22 cellular contexts compared by ENCODE assay signal in the genomic region with DNA sequence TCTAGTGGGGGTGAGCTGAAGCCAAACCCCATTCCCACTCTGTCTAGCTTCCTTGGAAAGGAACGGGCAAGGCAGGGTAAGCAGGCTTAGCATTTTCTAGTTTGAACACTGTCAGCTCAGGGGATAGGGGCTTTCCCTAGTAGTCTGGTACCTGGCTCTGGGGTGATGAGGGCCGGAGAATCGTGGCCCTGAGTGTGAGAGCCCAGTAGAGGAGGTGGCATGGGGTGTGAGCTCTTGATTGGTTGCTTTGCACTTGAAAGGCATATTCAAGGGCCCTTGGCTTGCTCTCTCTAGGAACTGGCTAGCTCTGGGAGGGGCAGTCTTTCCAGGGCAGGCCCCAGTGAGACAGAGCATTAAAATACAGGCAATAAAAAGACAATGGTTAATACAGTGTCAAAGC. TPM values are rescaled to one million over a fixed set of nuclear protein-coding genes. Genes with fewer than 3 reads are reported as not detected.
DNase-seq lines count a peak whose midpoint lies in the region; ATAC-seq, FAIRE-seq and TF ChIP-seq lines count a peak whose summit lies in the region.
"Had no signal": no experiment of that assay in that cellular context is flagged by ENCODE, and none has a peak within 500 bp of the region (broad histone marks: within the 10 kb centered on the region; RNA-seq: fewer than 3 reads in every experiment).

No MANE protein-coding gene starts in this region.

- H3K27me3 Mint-ChIP-seq in neural crest cell (ENCODE audit: low read depth): no peaks in the 10 kb centered on the region
- H3K27me3 Mint-ChIP-seq: activated CD4-positive, alpha-beta T cell treated with anti-CD3 and anti-CD28 coated beads for 36 hours had no signal

- no peak overlapping the region for H3K4me3 Mint-ChIP-seq in neural crest cell
- H3K4me3 Mint-ChIP-seq: activated CD4-positive, alpha-beta T cell treated with anti-CD3 and anti-CD28 coated beads for 36 hours; activated naive CD8-positive, alpha-beta T cell treated with anti-CD3 and anti-CD28 coated beads, Interleukin-2, amount 50 U/mL, for 24 hours; nephron progenitor cell; T-helper 2 cell treated with Interferon-gamma antibody and Interleukin-4, amounts not matched to agents 5 μg/mL and 100 μg/mL, for 36 hours had no signal

- H3K36me3 Mint-ChIP-seq in neural crest cell (ENCODE audit: low read depth): no peaks in the 10 kb centered on the region

- FAIRE-seq in urothelium cell line (lab: Jason Lieb, UNC): no peak
- FAIRE-seq: keratinocyte had no signal

- no peaks in the 10 kb centered on the region for H3K9me3 Mint-ChIP-seq in neural crest cell
- H3K9me3 Mint-ChIP-seq: activated naive CD8-positive, alpha-beta T cell treated with anti-CD3 and anti-CD28 coated beads, Interleukin-2, amount 50 U/mL, for 24 hours; nephron progenitor cell; T-helper 2 cell treated with Interferon-gamma antibody and Interleukin-4, amounts not matched to agents 5 μg/mL and 100 μg/mL, for 36 hours had no signal

- H3K27ac Mint-ChIP-seq in neural crest cell (ENCODE audit: unreplicated experiment): peak overlapping the region; percentile 57
- H3K27ac Mint-ChIP-seq: activated CD4-positive, alpha-beta T cell treated with anti-CD3 and anti-CD28 coated beads for 36 hours; activated naive CD8-positive, alpha-beta T cell treated with anti-CD3 and anti-CD28 coated beads, Interleukin-2, amount 50 U/mL, for 24 hours; nephron progenitor cell; T-helper 2 cell treated with Interferon-gamma antibody and Interleukin-4, amounts not matched to agents 5 μg/mL and 100 μg/mL, for 36 hours had no signal

- TF ChIP-seq CTCF in neural crest cell (conservative IDR thresholded peaks at IDR 0.05): no peak

- DNase-seq in ELF-1 (ENCODE audit: low read depth, low spot score) (peak; percentile 54), NCI-H187 treated with DMSO at 0.1 percent for 48 hours (lab: John Stamatoyannopoulos, UW) (peak; percentile 21), cerebellar cortex (ENCODE audit: low spot score) (peak; percentile 76), neural crest cell (ENCODE audit: low read depth, low spot score) (no peak), urothelium cell line (ENCODE audit: low spot score) (no peak)
- DNase-seq: activated naive CD8-positive, alpha-beta T cell treated with anti-CD3 and anti-CD28 coated beads, Interleukin-2, amount 50 U/mL, for 24 hours; activated T-cell treated with anti-CD3 and anti-CD28 coated beads, Interleukin-2, amount 50 U/mL, for 48 hours; DND-41; mucosa of descending colon; NCI-H1105; nephron progenitor cell; PC-9; Right ventricle myocardium superior had no signal

- H3K4me1 Mint-ChIP-seq in neural crest cell: peaks cover 19% of the 10 kb centered on the region
- H3K4me1 Mint-ChIP-seq: activated CD4-positive, alpha-beta T cell treated with anti-CD3 and anti-CD28 coated beads for 36 hours; activated naive CD8-positive, alpha-beta T cell treated with anti-CD3 and anti-CD28 coated beads, Interleukin-2, amount 50 U/mL, for 24 hours had no signal

- no peak for ATAC-seq in HG03460 (IDR thresholded peaks at IDR 0.05; ENCODE audit: unreplicated experiment)
- no peak for ATAC-seq in HG02884 (IDR thresholded peaks at IDR 0.05; ENCODE audit: unreplicated experiment)
- ATAC-seq in GM21360 (IDR thresholded peaks at IDR 0.05; ENCODE audit: unreplicated experiment): no peak
- ATAC-seq: activated CD4-positive, alpha-beta T cell treated with anti-CD3 and anti-CD28 coated beads for 36 hours; activated naive CD8-positive, alpha-beta T cell treated with anti-CD3 and anti-CD28 coated beads, Interleukin-2, amount 50 U/mL, for 24 hours; mucosa of descending colon; right cardiac atrium had no signal

RNA-seq across cellular contexts. Expression of a gene that starts 10.8 kb away (rescaled TPM):
- 7.6 and 8.1 TPM in 2 replicates for total RNA-seq in neural crest cell
- total RNA-seq: activated CD4-positive, alpha-beta T cell treated with anti-CD3 and anti-CD28 coated beads for 36 hours; HT1080 had no signal

RNA-seq across cellular contexts. Expression of a gene that starts 12.9 kb away (rescaled TPM):
- total RNA-seq in neural crest cell: 10.6 and 10.7 TPM in 2 replicates

RNA-seq across cellular contexts. Expression of a gene that starts 35.1 kb away (rescaled TPM):
- total RNA-seq in neural crest cell: not detected in 2 replicates
- total RNA-seq: activated CD4-positive, alpha-beta T cell treated with anti-CD3 and anti-CD28 coated beads for 36 hours; cerebellum; HT1080; PC-9 had no signal

RNA-seq across cellular contexts. Expression of a gene that starts 56.6 kb away (rescaled TPM):
- total RNA-seq in neural crest cell: not detected in 2 replicates
- total RNA-seq: activated CD4-positive, alpha-beta T cell treated with anti-CD3 and anti-CD28 coated beads for 36 hours; cerebellum; HT1080; PC-9 had no signal

Comparison
In these comparisons a context has a peak if more than half of its experiments do, and no peak if none do; other contexts are left out.
1. DNase-seq: peak in ELF-1 (single experiment), NCI-H187 treated with DMSO at 0.1 percent for 48 hours (single experiment) and cerebellar cortex (single experiment); none in neural crest cell (single experiment) and urothelium cell line (single experiment).